11 cellular contexts compared by ENCODE assay signal in the genomic region with DNA sequence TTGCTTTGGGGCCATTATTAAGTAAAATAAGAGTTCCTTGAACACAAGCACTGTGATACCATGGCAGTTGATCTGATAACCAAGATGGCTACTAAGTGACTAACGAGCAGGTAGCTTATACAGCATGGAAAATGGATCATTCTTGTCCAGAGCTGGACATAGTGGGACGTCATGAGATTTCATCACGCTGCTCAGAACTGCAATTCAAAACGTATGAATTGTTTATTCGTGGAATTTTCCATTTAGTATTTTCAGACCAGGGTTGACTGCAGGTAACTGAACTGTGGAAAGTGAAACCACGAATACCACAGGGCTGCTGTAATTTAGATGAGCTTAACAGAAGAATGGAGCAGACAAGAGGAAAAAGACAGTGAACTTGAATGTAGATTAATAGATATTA. TPM values are rescaled to one million over a fixed set of nuclear protein-coding genes. Genes with fewer than 3 reads are reported as not detected.
DNase-seq lines count a peak whose midpoint lies in the region; ATAC-seq, FAIRE-seq and TF ChIP-seq lines count a peak whose summit lies in the region.
"Had no signal": no experiment of that assay in that cellular context is flagged by ENCODE, and none has a peak within 500 bp of the region (broad histone marks: within the 10 kb centered on the region; RNA-seq: fewer than 3 reads in every experiment).

No MANE protein-coding gene starts in this region.

- H3K27ac ChIP-seq in DND-41 (ENCODE audit: low read length) (peak overlapping the region; percentile 92), esophagus muscularis mucosa (replicated peaks in 1 of 4) (no peak overlapping the region)

- intact Hi-C loops in esophagus muscularis mucosa (cut with DNase I) = no loop called here

- H3K4me2 ChIP-seq in DND-41 (ENCODE audit: insufficient read depth, low read length) = peak overlapping the region; percentile 64

- DNase-seq in DND-41 = peak; percentile 63
- peak; percentile 0 for DNase-seq in SK-N-DZ (ENCODE audit: low spot score)
- DNase-seq in epithelial cell of proximal tubule (ENCODE audit: low read depth) = peak; percentile 22
- no peak for DNase-seq in esophagus muscularis mucosa (ENCODE audit: extremely low spot score)
- DNase-seq in hepatic stellate cell (ENCODE audit: low spot score) = no peak
- no peak for DNase-seq in HTR-8/SVneo (ENCODE audit: insufficient read length, low spot score)
- DNase-seq: DMS79 treated with DMSO at 0.1 percent for 48 hours, NCI-H2029 had no signal

- H3K36me3 ChIP-seq in DND-41 (ENCODE audit: insufficient read depth, low read length) (peaks cover 62% of the 10 kb centered on the region), esophagus muscularis mucosa (peaks cover 0 to 5% (median 0%) of the 10 kb centered on the region in 4 donors)

- H3K27me3 ChIP-seq in DND-41 (ENCODE audit: insufficient read depth, low read length, poor library complexity) = no peaks in the 10 kb centered on the region
- no peaks in the 10 kb centered on the region for H3K27me3 ChIP-seq in esophagus muscularis mucosa

- peak overlapping the region; percentile 50 for H3K9ac ChIP-seq in DND-41 (ENCODE audit: low read depth, low read length)

- no peaks in the 10 kb centered on the region for H4K20me1 ChIP-seq in DND-41 (ENCODE audit: insufficient read depth, low read length)

- TF ChIP-seq POLR2A in esophagus muscularis mucosa (IDR thresholded peaks at IDR 0.05; ENCODE audit: low read depth) = no peak

- TF ChIP-seq EP300 in esophagus muscularis mucosa (IDR thresholded peaks at IDR 0.05) = no peak

- TF ChIP-seq CTCF in DND-41 (IDR thresholded peaks at IDR 0.05; ENCODE audit: borderline replicate concordance, extremely low read depth, low read length, poor library complexity, severe bottlenecking) (no peak), epithelial cell of proximal tubule (conservative IDR thresholded peaks at IDR 0.05; ENCODE audit: low read depth, low read length) (no peak), esophagus muscularis mucosa (IDR thresholded peaks at IDR 0.05) (no peak)

- ATAC-seq in DND-41 (ENCODE audit: insufficient read depth, low read depth) = peak; percentile 93
- peak; percentile 75 for ATAC-seq in GM21528 (IDR thresholded peaks at IDR 0.05; ENCODE audit: low FRiP score, unreplicated experiment)
- no peak for ATAC-seq in HG02642 (IDR thresholded peaks at IDR 0.05; ENCODE audit: poor library complexity, unreplicated experiment)
- ATAC-seq: HCT116 had no signal

- peak overlapping the region; percentile 73 for H2AFZ ChIP-seq in DND-41 (ENCODE audit: low read depth, low read length)

- no peak for FAIRE-seq in HTR-8/SVneo (lab: Jason Lieb, UNC)

- no peaks in the 10 kb centered on the region for H3K79me2 ChIP-seq in DND-41 (ENCODE audit: insufficient read depth, low read length)

- H3K9me3 ChIP-seq in DND-41 (ENCODE audit: insufficient read depth, low read length, severe bottlenecking) = no peaks in the 10 kb centered on the region
- no peaks in the 10 kb centered on the region for H3K9me3 ChIP-seq in esophagus muscularis mucosa

- H3K4me3 ChIP-seq in DND-41 (ENCODE audit: low read depth in 1 of 2, low read length in 2 of 2) (peak overlapping the region in 1 of 2 experiments; percentile 53; a peak in 3 of 4 replicates), epithelial cell of proximal tubule (ENCODE audit: low read depth, low read length) (peak overlapping the region; percentile 39), esophagus muscularis mucosa (no peak overlapping the region)

- H3K4me1 ChIP-seq in DND-41 (ENCODE audit: insufficient read depth, low read length) (peaks cover 43% of the 10 kb centered on the region), esophagus muscularis mucosa (no peaks in the 10 kb centered on the region)

- WGBS in esophagus muscularis mucosa = 90% methylated on average over 6 of the region's 6 CpGs

RNA-seq across cellular contexts. Expression of gene CCDC18, which starts 38.9 kb away (rescaled TPM):
- 6.0 and 8.2 TPM in 2 replicates for polyA plus RNA-seq in SK-N-DZ (2014; cell fraction: cytosol; rRNA removed)
- 15.4 and 19.0 TPM in 2 replicates for polyA plus RNA-seq in SK-N-DZ (2014; cell fraction: nucleus; rRNA removed)
- total RNA-seq in epithelial cell of proximal tubule (14.7 and 16.2 TPM in 2 replicates), esophagus muscularis mucosa (1 to 10 TPM; 1.4 to 4.6 (median 1.8) TPM)

RNA-seq across cellular contexts. Expression of gene TMED5, which starts 39.2 kb away (rescaled TPM):
- polyA plus RNA-seq in SK-N-DZ (2014; cell fraction: cytosol; rRNA removed) = 36.6 and 37.6 TPM in 2 replicates
- polyA plus RNA-seq in SK-N-DZ (2014; cell fraction: nucleus; rRNA removed) = 28.9 and 29.2 TPM in 2 replicates
- total RNA-seq in epithelial cell of proximal tubule (40.1 and 59.8 TPM in 2 replicates), esophagus muscularis mucosa (10 to 100 TPM; 45.7 to 72.6 (median 59.2) TPM)

Comparison
In these comparisons a context has a peak if more than half of its experiments do, and no peak if none do; other contexts are left out.
1. DNase-seq: peak in DND-41 (single experiment), SK-N-DZ (single experiment) and epithelial cell of proximal tubule (single experiment); none in esophagus muscularis mucosa (single experiment), hepatic stellate cell (single experiment) and HTR-8/SVneo (single experiment).